24 cellular contexts compared by ENCODE assay signal in genomic region chr7:74267756-74268565, GRCh38. TPM values are rescaled to one million over a fixed set of nuclear protein-coding genes. Genes with fewer than 3 reads are reported as not detected.
DNase-seq lines count a peak whose midpoint lies in the region; TF ChIP-seq lines count a peak whose summit lies in the region.
"Had no signal": no experiment of that assay in that cellular context is flagged by ENCODE, and none has a peak within 500 bp of the region (broad histone marks: within the 10 kb centered on the region; RNA-seq: fewer than 3 reads in every experiment).

No MANE protein-coding gene starts in this region.

- H3K27ac ChIP-seq in esophagus (ENCODE audit: low read depth in 2 of 2, low read length in 1 of 2): peak overlapping the region; percentile 36 to 45
- peak overlapping the region; percentile 67 for H3K27ac ChIP-seq in suprapubic skin
- H3K27ac ChIP-seq: coronary artery, gastrocnemius medialis, SJSA1, tibial artery, WERI-Rb-1 had no signal

- peaks cover 4% of the 10 kb centered on the region for H3K4me1 Mint-ChIP-seq in activated naive CD4-positive, alpha-beta T cell treated with anti-CD3 and anti-CD28 coated beads, Interleukin-2, amount 50 U/mL, for 24 hours

- no peaks in the 10 kb centered on the region for H3K36me3 Mint-ChIP-seq in activated naive CD4-positive, alpha-beta T cell treated with anti-CD3 and anti-CD28 coated beads, Interleukin-2, amount 50 U/mL, for 24 hours
- H3K36me3 Mint-ChIP-seq: activated naive CD8-positive, alpha-beta T cell treated with anti-CD3 and anti-CD28 coated beads, Interleukin-2, amount 10 ng/mL, durations not matched to agents 7 days and 5 days; brain; stimulated activated effector memory CD8-positive, alpha-beta T cell treated with anti-CD3 and anti-CD28 coated beads, Interleukin-12 subunit alpha, Interleukin-12 subunit beta, amount 100 ng/mL, for 72 hours had no signal

- no peak for DNase-seq in activated naive CD4-positive, alpha-beta T cell treated with anti-CD3 and anti-CD28 coated beads, Interleukin-2, amount 50 U/mL, for 16 hours
- DNase-seq in suprapubic skin (ENCODE audit: low spot score in 2 of 2) (no peak), HuH-7.5 (ENCODE audit: low spot score) (no peak)
- DNase-seq in activated CD8-positive, alpha-beta memory T cell treated with anti-CD3 and anti-CD28 coated beads for 24 hours: no peak
- DNase-seq: 8988T; activated CD8-positive, alpha-beta T cell treated with anti-CD3 and anti-CD28 coated beads, Interleukin-2, amount 10 ng/mL, durations not matched to agents 7 days and 5 days; activated naive CD8-positive, alpha-beta T cell treated with anti-CD3 and anti-CD28 coated beads, Interleukin-2, amount 10 ng/mL, durations not matched to agents 7 days and 5 days; gastrocnemius medialis; HFFc6; Kasumi-1; NCI-H1105; NCI-H748 treated with DMSO at 0.1 percent for 48 hours; occipital lobe; right cardiac atrium; stimulated activated CD4-positive, alpha-beta T cell treated with anti-CD3 and anti-CD28 coated beads, Interleukin-15, amount 100 ng/mL, for 24 hours; T-helper 2 cell; tibial artery; WERI-Rb-1 had no signal

- no peak for TF ChIP-seq POLR2A in suprapubic skin (IDR thresholded peaks at IDR 0.05)

- H3K4me1 ChIP-seq in esophagus (ENCODE audit: control insufficient read depth in 2 of 2, insufficient read depth in 2 of 2, low read length in 1 of 2): peaks cover 0 to 4% of the 10 kb centered on the region in 2 donors
- peaks cover 16% of the 10 kb centered on the region for H3K4me1 ChIP-seq in suprapubic skin

- no peaks in the 10 kb centered on the region for H3K27me3 Mint-ChIP-seq in activated naive CD4-positive, alpha-beta T cell treated with anti-CD3 and anti-CD28 coated beads, Interleukin-2, amount 50 U/mL, for 24 hours

- no peaks in the 10 kb centered on the region for H3K9me3 Mint-ChIP-seq in activated naive CD4-positive, alpha-beta T cell treated with anti-CD3 and anti-CD28 coated beads, Interleukin-2, amount 50 U/mL, for 24 hours
- H3K9me3 Mint-ChIP-seq: activated naive CD8-positive, alpha-beta T cell treated with anti-CD3 and anti-CD28 coated beads, Interleukin-2, amount 10 ng/mL, durations not matched to agents 7 days and 5 days; brain; HFFc6; stimulated activated effector memory CD8-positive, alpha-beta T cell treated with anti-CD3 and anti-CD28 coated beads, Interleukin-12 subunit alpha, Interleukin-12 subunit beta, amount 100 ng/mL, for 72 hours had no signal

- H3K27me3 ChIP-seq in esophagus (ENCODE audit: control insufficient read depth in 1 of 2, insufficient read depth in 2 of 2, low read length in 2 of 2) (no peaks in the 10 kb centered on the region), suprapubic skin (no peaks in the 10 kb centered on the region)
- H3K27me3 ChIP-seq: gastrocnemius medialis, SJSA1, tibial artery had no signal

- no peak for TF ChIP-seq CTCF in suprapubic skin (IDR thresholded peaks at IDR 0.05)

- no peaks in the 10 kb centered on the region for H3K36me3 ChIP-seq in esophagus (ENCODE audit: control insufficient read depth in 2 of 2, insufficient read depth in 2 of 2, low read length in 1 of 2)
- no peaks in the 10 kb centered on the region for H3K36me3 ChIP-seq in suprapubic skin
- H3K36me3 ChIP-seq: gastrocnemius medialis, SJSA1, tibial artery, WERI-Rb-1 had no signal

- H3K4me3 ChIP-seq in esophagus (ENCODE audit: low read depth in 1 of 2, low read length in 2 of 2): no peak overlapping the region
- no peak overlapping the region for H3K4me3 ChIP-seq in suprapubic skin
- H3K4me3 ChIP-seq: coronary artery, gastrocnemius medialis, SJSA1, tibial artery had no signal

- H3K9me3 ChIP-seq in esophagus (ENCODE audit: control insufficient read depth in 2 of 2, insufficient read depth in 1 of 2, low read depth in 1 of 2, low read length in 1 of 2): no peaks in the 10 kb centered on the region
- no peaks in the 10 kb centered on the region for H3K9me3 ChIP-seq in suprapubic skin
- H3K9me3 ChIP-seq: gastrocnemius medialis, SJSA1, tibial artery had no signal

- TF ChIP-seq EP300 in suprapubic skin (IDR thresholded peaks at IDR 0.05): no peak

- no peak overlapping the region for H3K27ac Mint-ChIP-seq in activated naive CD4-positive, alpha-beta T cell treated with anti-CD3 and anti-CD28 coated beads, Interleukin-2, amount 50 U/mL, for 24 hours
- H3K27ac Mint-ChIP-seq: activated CD8-positive, alpha-beta T cell treated with anti-CD3 and anti-CD28 coated beads, Interleukin-2, amount 10 ng/mL, durations not matched to agents 7 days and 5 days; activated naive CD8-positive, alpha-beta T cell treated with anti-CD3 and anti-CD28 coated beads, Interleukin-2, amount 10 ng/mL, durations not matched to agents 7 days and 5 days; brain; HFFc6; stimulated activated effector memory CD8-positive, alpha-beta T cell treated with anti-CD3 and anti-CD28 coated beads, Interleukin-12 subunit alpha, Interleukin-12 subunit beta, amount 100 ng/mL, for 72 hours had no signal

- H3K4me3 Mint-ChIP-seq in activated naive CD4-positive, alpha-beta T cell treated with anti-CD3 and anti-CD28 coated beads, Interleukin-2, amount 50 U/mL, for 24 hours: peak overlapping the region; percentile 30
- H3K4me3 Mint-ChIP-seq: activated CD8-positive, alpha-beta T cell treated with anti-CD3 and anti-CD28 coated beads, Interleukin-2, amount 10 ng/mL, durations not matched to agents 7 days and 5 days; HFFc6 had no signal

- WGBS in esophagus, 2 donors: 47 to 57% methylated on average over 13 of the region's 13 CpGs
- WGBS in suprapubic skin: 60% methylated on average over 13 of the region's 13 CpGs

RNA-seq across cellular contexts. Expression of gene RFC2, which starts 13.8 kb away (rescaled TPM):
- 10 to 100 TPM; 20.0 to 26.7 TPM for polyA plus RNA-seq in esophagus
- 10 to 100 TPM; 15.0 to 17.2 (median 16.4) TPM for total RNA-seq in suprapubic skin

RNA-seq across cellular contexts. Expression of gene CLIP2, which starts 21.2 kb away (rescaled TPM):
- 1 to 10 TPM; 5.5 to 6.3 TPM for polyA plus RNA-seq in esophagus
- total RNA-seq in suprapubic skin: 10 to 100 TPM; 26.9 to 73.6 (median 32.5) TPM

RNA-seq across cellular contexts. Expression of gene LAT2, which starts 58.2 kb away (rescaled TPM):
- polyA plus RNA-seq in esophagus: 1 to 10 TPM; 1.8 to 3.0 TPM
- total RNA-seq in suprapubic skin: 1 to 10 TPM in 3 of 4 donors, under 1 TPM in 1; 0.57 to 4.3 (median 1.6) TPM
